In the genomic region with DNA sequence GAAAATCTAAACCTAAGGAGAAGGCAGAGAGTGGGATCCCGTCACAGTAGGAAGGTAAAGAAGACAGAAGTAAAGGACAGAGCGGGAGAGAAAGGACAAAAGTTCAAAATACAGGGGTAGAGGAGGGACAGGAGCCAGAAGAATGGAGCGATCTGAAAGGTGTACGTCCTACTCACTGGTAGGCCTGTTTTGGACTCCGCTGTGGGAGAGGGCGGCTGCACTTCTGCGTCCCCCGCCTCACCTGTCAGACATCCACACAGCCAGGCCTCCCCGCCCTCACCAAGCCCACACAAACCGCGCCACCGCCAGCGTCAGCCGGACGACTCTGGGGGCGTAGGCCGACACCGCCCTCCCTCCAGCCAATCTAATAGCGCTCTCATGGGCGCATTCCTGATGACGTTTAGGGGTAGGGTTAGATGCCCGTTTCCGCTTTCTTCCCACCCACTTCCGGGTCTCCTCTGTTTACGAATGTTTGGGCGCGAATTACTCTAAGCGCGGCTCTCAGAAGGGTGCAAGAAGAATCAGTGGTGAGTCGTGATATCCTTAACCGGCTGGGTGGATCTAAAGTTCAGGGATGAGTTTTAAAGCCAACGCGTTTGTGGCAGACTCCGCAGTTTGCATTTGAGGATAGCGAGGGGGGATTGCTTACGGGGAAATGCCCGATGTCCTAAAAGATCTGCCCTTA, we compare ENCODE assay signal across 8 cellular contexts. TPM values are rescaled to one million over a fixed set of nuclear protein-coding genes. Genes with fewer than 3 reads are reported as not detected.
DNase-seq lines count a peak whose midpoint lies in the region; ATAC-seq, FAIRE-seq and TF ChIP-seq lines count a peak whose summit lies in the region.

A gene with protein sequence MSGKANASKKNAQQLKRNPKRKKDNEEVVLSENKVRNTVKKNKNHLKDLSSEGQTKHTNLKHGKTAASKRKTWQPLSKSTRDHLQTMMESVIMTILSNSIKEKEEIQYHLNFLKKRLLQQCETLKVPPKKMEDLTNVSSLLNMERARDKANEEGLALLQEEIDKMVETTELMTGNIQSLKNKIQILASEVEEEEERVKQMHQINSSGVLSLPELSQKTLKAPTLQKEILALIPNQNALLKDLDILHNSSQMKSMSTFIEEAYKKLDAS (plus strand): TSS at position 444 of the 685 bp plus-strand sequence. CDS start 6,807 bp downstream, outside the sequence.
A gene (minus strand): TSS at position 327 of the 685 bp plus-strand sequence. CDS start 3,787 bp downstream, outside the sequence.

- peaks cover 52 to 68% (median 60%) of the 10 kb centered on the region in 3 donors for H3K4me1 Mint-ChIP-seq in T-cell
- peaks cover 20% of the 10 kb centered on the region for H3K4me1 Mint-ChIP-seq in type B pancreatic cell (ENCODE audit: unreplicated experiment)

- WGBS in adipose tissue, 3 donors, result 0 to 1% (median 0%) methylated on average over 37 of the region's 37 CpGs
- WGBS in heart left ventricle, 4 donors, result 0% methylated on average over 37 of the region's 37 CpGs

- intact Hi-C loops in heart left ventricle (cut with DNase I), result no loop called here

- H3K27ac Mint-ChIP-seq in T-cell, result peak within 1 kb of the TSS; percentile 91 to 94
- peak within 1 kb of the TSS; percentile 98 for H3K27ac Mint-ChIP-seq in type B pancreatic cell

- H3K27me3 Mint-ChIP-seq in T-cell, result no peaks in the 10 kb centered on the region
- no peaks in the 10 kb centered on the region for H3K27me3 Mint-ChIP-seq in type B pancreatic cell

- H3K27ac ChIP-seq in adipose tissue (ENCODE audit: low read depth, low read length) (peak within 1 kb of the TSS; percentile 21), heart left ventricle (peak within 1 kb of the TSS; percentile 43 to 94 (median 82))

- DNase-seq in GM12891 (ENCODE audit: insufficient read length, low spot score) (peak; percentile 56), NCI-H1436 treated with DMSO at 0.1 percent for 48 hours (lab: John Stamatoyannopoulos, UW) (peak; percentile 76), T-cell (peak; percentile 73 to 93 (median 87)), heart left ventricle (peak; percentile 93 to 95 (median 94)), pons (ENCODE audit: low spot score) (peak; percentile 97), type B pancreatic cell (ENCODE audit: extremely low spot score, unreplicated experiment) (peak; percentile 91)

- no peaks in the 10 kb centered on the region for H3K9me3 ChIP-seq in heart left ventricle

- peak within 1 kb of the TSS; percentile 92 to 93 (median 93) for H3K4me3 Mint-ChIP-seq in T-cell
- H3K4me3 Mint-ChIP-seq in type B pancreatic cell, result peak within 1 kb of the TSS; percentile 98

- H3K36me3 Mint-ChIP-seq in T-cell (peaks cover 7% of the 10 kb centered on the region), type B pancreatic cell (no peaks in the 10 kb centered on the region)

- peak; percentile 88 for TF ChIP-seq POLR2A in GM12891 (IDR thresholded peaks at IDR 0.05; ENCODE audit: low read depth, low read length)
- TF ChIP-seq POLR2A in heart left ventricle (IDR thresholded peaks at IDR 0.05), result peak; percentile 70 to 73

- ATAC-seq in HG02840 (IDR thresholded peaks at IDR 0.05; ENCODE audit: low FRiP score, unreplicated experiment), result peak; percentile 99
- ATAC-seq in T-cell (replicated peaks in 1 of 4), result peak; percentile 93 to 98 (median 96)
- peak; percentile 100 for ATAC-seq in heart left ventricle

- peaks cover 0 to 36% (median 24%) of the 10 kb centered on the region in 12 donors for H3K4me1 ChIP-seq in heart left ventricle

- CTCF ChIA-PET in T-cell (lab: Charles Lee), result interaction anchor here in 1 of 2 donors (1.2 kb wide), 1 partner anchor 10 kb away, joined by 3 read pairs; no protein-coding TSS in a partner anchor

- peak within 1 kb of the TSS; percentile 52 to 86 (median 72) for H3K4me3 ChIP-seq in heart left ventricle

- H3K36me3 ChIP-seq in heart left ventricle, result peaks cover 0 to 16% (median 10%) of the 10 kb centered on the region in 9 donors

- H3K9me3 Mint-ChIP-seq in T-cell (no peaks in the 10 kb centered on the region), type B pancreatic cell (no peaks in the 10 kb centered on the region)

- no peak for TF ChIP-seq CTCF in heart left ventricle (IDR thresholded peaks at IDR 0.05)
- TF ChIP-seq CTCF in type B pancreatic cell (conservative IDR thresholded peaks at IDR 0.05), result no peak

- no peaks in the 10 kb centered on the region for H3K27me3 ChIP-seq in heart left ventricle

- peak; percentile 97 for FAIRE-seq in GM12891 (lab: Jason Lieb, UNC)

- POLR2A ChIA-PET in T-cell (lab: Charles Lee), result no interaction called here

TF ChIP-seq in GM12891, 5 proteins besides CTCF, POLR2A, EP300 and RAD21:
- TF ChIP-seq POLR2AphosphoS5 (IDR thresholded peaks at IDR 0.05; ENCODE audit: low read depth, low read length), result peak; percentile 77
- no peak for TF ChIP-seq PAX5 (IDR thresholded peaks at IDR 0.05; ENCODE audit: insufficient read depth, low read length, severe bottlenecking)
- TF ChIP-seq TAF1 (IDR thresholded peaks at IDR 0.05; ENCODE audit: low read depth, low read length), result peak; percentile 70; the same call in 1 of the 2 replicates
- TF ChIP-seq SPI1 (IDR thresholded peaks at IDR 0.05; ENCODE audit: low read depth, low read length), result peak; percentile 65
- TF ChIP-seq POU2F2 (IDR thresholded peaks at IDR 0.05; ENCODE audit: low read depth, low read length), result peak; percentile 73; the same call in 1 of the 2 replicates

RNA-seq across cellular contexts. Expression of the first gene that starts in this region (rescaled TPM):
- polyA plus RNA-seq in GM12891 (2012; ENCODE audit: low read depth, missing spikeins), result 7.4 TPM
- total RNA-seq in T-cell (1 to 10 TPM; 1.5 to 4.4 (median 3.8) TPM), heart left ventricle (1 to 10 TPM; 3.0 to 7.4 (median 4.9) TPM), type B pancreatic cell (ENCODE audit: low replicate concordance) (3.7 and 8.6 TPM in 2 replicates)
- polyA plus RNA-seq in adipose tissue (1 to 10 TPM; 2.6 to 5.5 (median 3.1) TPM), heart left ventricle (10 to 100 TPM in 1 of 2 donors, 1 to 10 TPM in 1; 4.2 to 10.1 TPM)

RNA-seq across cellular contexts. Expression of the second gene that starts in this region (rescaled TPM):
- 8.6 TPM for polyA plus RNA-seq in GM12891 (2012; ENCODE audit: low read depth, missing spikeins)
- total RNA-seq in T-cell, result 10 to 100 TPM in 3 of 5 donors, 1 to 10 TPM in 2; 6.4 to 14.0 (median 10.5) TPM
- polyA plus RNA-seq in adipose tissue, result 10 to 100 TPM; 11.0 to 22.0 (median 15.3) TPM
- total RNA-seq in heart left ventricle, result 10 to 100 TPM; 16.3 to 43.6 (median 32.4) TPM
- polyA plus RNA-seq in heart left ventricle, result 10 to 100 TPM; 13.7 to 33.1 TPM
- total RNA-seq in type B pancreatic cell (ENCODE audit: low replicate concordance), result 27.6 and 30.5 TPM in 2 replicates

Comparison
In these comparisons a context has a peak if more than half of its experiments do, and no peak if none do; other contexts are left out.
1. Peak in every context shown above with its lines: DNase-seq, ATAC-seq, H3K4me3 ChIP-seq and H3K27ac ChIP-seq.